8 cellular contexts compared by ENCODE assay signal in genomic region chr9:127578627-127578951, GRCh38. TPM values are rescaled to one million over a fixed set of nuclear protein-coding genes. Genes with fewer than 3 reads are reported as not detected.
DNase-seq lines count a peak whose midpoint lies in the region; ATAC-seq and TF ChIP-seq lines count a peak whose summit lies in the region.

No MANE protein-coding gene starts in this region.

- POLR2A ChIA-PET in activated naive CD8-positive, alpha-beta T cell treated with anti-CD3 and anti-CD28 coated beads, Interleukin-2, amount 10 ng/mL, durations not matched to agents 7 days and 5 days (lab: Charles Lee) = interaction anchor here (1.0 to 4.0 kb wide), 7 partner anchors 9 to 156 kb away, joined by 3 to 30 read pairs (median 7); partner anchors contain the start of genes LRSAM1 and RPL12
- POLR2A ChIA-PET in GM10248 (lab: Yijun Ruan, JAX) = interaction anchor here (0.6 to 0.7 kb wide), 2 partner anchors 45 to 364 kb away, joined by 3 to 6 read pairs; no protein-coding TSS in a partner anchor

- CTCF ChIA-PET in GM10248 (lab: Yijun Ruan, JAX) = interaction anchor here (1.0 to 1.4 kb wide), 4 partner anchors 18 to 156 kb away, joined by 3 to 5 read pairs (median 3); partner anchors contain the start of gene TOR2A

- peaks cover 46% of the 10 kb centered on the region for H3K4me1 Mint-ChIP-seq in T-helper 1 cell treated with Interleukin-12 subunit alpha and Interleukin-12 subunit beta and Interleukin-4 antibody, amounts not matched to agents 30 μg/mL and 1 μg/mL, for 36 hours (ENCODE audit: low read depth)
- H3K4me1 Mint-ChIP-seq in activated naive CD8-positive, alpha-beta T cell treated with anti-CD3 and anti-CD28 coated beads, Interleukin-2, amount 10 ng/mL, durations not matched to agents 7 days and 5 days = peaks cover 42% of the 10 kb centered on the region

- H3K4me2 ChIP-seq in hepatocyte = peak overlapping the region; percentile 45

- no peak overlapping the region for H3K4me3 ChIP-seq in hepatocyte
- H3K4me3 ChIP-seq in stomach = peak overlapping the region; percentile 16 to 32 (median 20)

- H3K4me3 Mint-ChIP-seq in T-helper 1 cell treated with Interleukin-12 subunit alpha and Interleukin-12 subunit beta and Interleukin-4 antibody, amounts not matched to agents 30 μg/mL and 1 μg/mL, for 36 hours = peak overlapping the region; percentile 84
- peak overlapping the region; percentile 76 for H3K4me3 Mint-ChIP-seq in activated naive CD8-positive, alpha-beta T cell treated with anti-CD3 and anti-CD28 coated beads, Interleukin-2, amount 10 ng/mL, durations not matched to agents 7 days and 5 days

- H3K4me1 ChIP-seq in hepatocyte (ENCODE audit: insufficient read depth) (peaks cover 29% of the 10 kb centered on the region), stomach (peaks cover 55 to 79% (median 67%) of the 10 kb centered on the region in 4 donors)

- H3K36me3 ChIP-seq in hepatocyte (replicated peaks; ENCODE audit: insufficient read depth, low read depth) (no peaks in the 10 kb centered on the region), stomach (no peaks in the 10 kb centered on the region)

- no peak for TF ChIP-seq POLR2A in stomach (IDR thresholded peaks at IDR 0.05)

- TF ChIP-seq CTCF in hepatocyte (IDR thresholded peaks at IDR 0.05; ENCODE audit: poor library complexity) = no peak
- no peak for TF ChIP-seq CTCF in stomach (IDR thresholded peaks at IDR 0.05)
- no peak for TF ChIP-seq CTCF in GM10248 (IDR thresholded peaks at IDR 0.05; ENCODE audit: control extremely low read depth, extremely low read depth, low read depth, missing control alignments)

- no peaks in the 10 kb centered on the region for H3K27me3 ChIP-seq in hepatocyte
- H3K27me3 ChIP-seq in stomach = no peaks in the 10 kb centered on the region

- intact Hi-C loops in stomach (cut with DNase I; ENCODE audit: low total_unique reads) = no loop called here

- no peaks in the 10 kb centered on the region for H3K27me3 Mint-ChIP-seq in T-helper 1 cell treated with Interleukin-12 subunit alpha and Interleukin-12 subunit beta and Interleukin-4 antibody, amounts not matched to agents 30 μg/mL and 1 μg/mL, for 36 hours (ENCODE audit: low read depth)
- H3K27me3 Mint-ChIP-seq in activated naive CD8-positive, alpha-beta T cell treated with anti-CD3 and anti-CD28 coated beads, Interleukin-2, amount 10 ng/mL, durations not matched to agents 7 days and 5 days = no peaks in the 10 kb centered on the region

- H4K20me1 ChIP-seq in hepatocyte (ENCODE audit: insufficient read depth, poor library complexity, severe bottlenecking) = no peaks in the 10 kb centered on the region

- TF ChIP-seq EP300 in stomach (IDR thresholded peaks at IDR 0.05) = no peak

- no peak for ATAC-seq in activated naive CD8-positive, alpha-beta T cell treated with anti-CD3 and anti-CD28 coated beads, Interleukin-2, amount 10 ng/mL, durations not matched to agents 7 days and 5 days (ENCODE audit: low read depth)
- ATAC-seq in GM18520 (IDR thresholded peaks at IDR 0.05; ENCODE audit: unreplicated experiment) = no peak

- no peaks in the 10 kb centered on the region for H3K79me2 ChIP-seq in hepatocyte

- WGBS in hepatocyte (ENCODE audit: low lambda C conversion rate, missing lambda C conversion rate) = 72% methylated on average over 4 of the region's 5 CpGs
- 36 to 45% (median 41%) methylated on average over 5 of the region's 5 CpGs for WGBS in stomach, 5 donors

- peak overlapping the region; percentile 91 for H3K27ac Mint-ChIP-seq in T-helper 1 cell treated with Interleukin-12 subunit alpha and Interleukin-12 subunit beta and Interleukin-4 antibody, amounts not matched to agents 30 μg/mL and 1 μg/mL, for 36 hours
- peak overlapping the region; percentile 90 for H3K27ac Mint-ChIP-seq in activated naive CD8-positive, alpha-beta T cell treated with anti-CD3 and anti-CD28 coated beads, Interleukin-2, amount 10 ng/mL, durations not matched to agents 7 days and 5 days

- no peaks in the 10 kb centered on the region for H3K9me2 ChIP-seq in hepatocyte (replicated peaks; ENCODE audit: insufficient read depth)

- H2AFZ ChIP-seq in hepatocyte = no peak overlapping the region

- peak overlapping the region; percentile 85 for H3K27ac ChIP-seq in hepatocyte
- H3K27ac ChIP-seq in stomach = peak overlapping the region; percentile 62 to 99 (median 93)

- DNase-seq in T-helper 1 cell (no peak), hepatocyte (ENCODE audit: low spot score) (no peak), stomach (no peak), AG20443 (ENCODE audit: low spot score) (no peak), GM10248 (ENCODE audit: extremely low spot score) (no peak)
- no peak for DNase-seq in activated naive CD8-positive, alpha-beta T cell treated with anti-CD3 and anti-CD28 coated beads, Interleukin-2, amount 10 ng/mL, durations not matched to agents 7 days and 5 days

- no peaks in the 10 kb centered on the region for H3K9me3 ChIP-seq in hepatocyte (ENCODE audit: low read depth)
- H3K9me3 ChIP-seq in stomach = no peaks in the 10 kb centered on the region

- no peaks in the 10 kb centered on the region for H3K9me3 Mint-ChIP-seq in T-helper 1 cell treated with Interleukin-12 subunit alpha and Interleukin-12 subunit beta and Interleukin-4 antibody, amounts not matched to agents 30 μg/mL and 1 μg/mL, for 36 hours
- H3K9me3 Mint-ChIP-seq in activated naive CD8-positive, alpha-beta T cell treated with anti-CD3 and anti-CD28 coated beads, Interleukin-2, amount 10 ng/mL, durations not matched to agents 7 days and 5 days = no peaks in the 10 kb centered on the region

- H3K36me3 Mint-ChIP-seq in T-helper 1 cell treated with Interleukin-12 subunit alpha and Interleukin-12 subunit beta and Interleukin-4 antibody, amounts not matched to agents 30 μg/mL and 1 μg/mL, for 36 hours (ENCODE audit: low read depth) = peaks cover under 1% of the 10 kb centered on the region
- peaks cover 4% of the 10 kb centered on the region for H3K36me3 Mint-ChIP-seq in activated naive CD8-positive, alpha-beta T cell treated with anti-CD3 and anti-CD28 coated beads, Interleukin-2, amount 10 ng/mL, durations not matched to agents 7 days and 5 days

RNA-seq across cellular contexts. Expression of gene STXBP1, which starts 33.5 kb away (rescaled TPM):
- 10 to 100 TPM; 19.8 to 21.7 TPM for total RNA-seq in activated naive CD8-positive, alpha-beta T cell treated with anti-CD3 and anti-CD28 coated beads, Interleukin-2, amount 10 ng/mL, durations not matched to agents 7 days and 5 days
- total RNA-seq in hepatocyte = 10.7 and 27.6 TPM in 2 replicates
- polyA plus RNA-seq in hepatocyte = 18.0 and 22.6 TPM in 2 replicates
- total RNA-seq in stomach = 10 to 100 TPM; 14.9 to 77.7 (median 31.3) TPM
- polyA plus RNA-seq in stomach = 1 to 10 TPM; 5.2 to 8.7 (median 7.6) TPM
